In genomic region chr17:59853168-59853918, GRCh38 we compare ENCODE assay signal across 8 cellular contexts. TPM values are rescaled to one million over a fixed set of nuclear protein-coding genes. Genes with fewer than 3 reads are reported as not detected.
A peak's percentile ranks its signal among the peaks of the same experiment; 100 is the strongest.
DNase-seq lines count a peak whose midpoint lies in the region; ATAC-seq and TF ChIP-seq lines count a peak whose summit lies in the region.

No MANE protein-coding gene starts in this region.

- no peaks in the 10 kb centered on the region for H3K27me3 Mint-ChIP-seq in osteocyte (ENCODE audit: unreplicated experiment)

- H3K4me3 Mint-ChIP-seq in osteocyte (ENCODE audit: unreplicated experiment), result no peak overlapping the region

- H3K36me3 Mint-ChIP-seq in osteocyte (ENCODE audit: unreplicated experiment), result no peaks in the 10 kb centered on the region

- peak overlapping the region; percentile 91 for H3K27ac Mint-ChIP-seq in osteocyte (ENCODE audit: unreplicated experiment)

- peak; percentile 12 for DNase-seq in NCI-H345 (lab: John Stamatoyannopoulos, UW)
- DNase-seq in NCI-H345 treated with DMSO at 0.1 percent for 48 hours (lab: John Stamatoyannopoulos, UW; ENCODE audit: unreplicated experiment), result no peak
- peak; percentile 93 for DNase-seq in NCI-H2029 (lab: John Stamatoyannopoulos, UW)
- DNase-seq in activated CD4-positive, alpha-beta T cell treated with anti-CD3 and anti-CD28 coated beads, Interleukin-2, amount 50 U/mL, for 48 hours, result peak; percentile 58 to 69
- peak; percentile 87 for DNase-seq in osteocyte (ENCODE audit: extremely low spot score, unreplicated experiment)
- DNase-seq in epidermal melanocyte (ENCODE audit: insufficient read length, low spot score), result no peak
- DNase-seq in NCI-H1105 treated with DMSO at 0.1 percent for 48 hours (lab: John Stamatoyannopoulos, UW), result no peak

- H3K9me3 Mint-ChIP-seq in osteocyte (ENCODE audit: unreplicated experiment), result no peaks in the 10 kb centered on the region

- TF ChIP-seq CTCF in osteocyte (IDR thresholded peaks at IDR 0.05), result peak; percentile 64

- peaks cover 86% of the 10 kb centered on the region for H3K4me1 Mint-ChIP-seq in osteocyte (ENCODE audit: unreplicated experiment)

- ATAC-seq in esophagus mucosa, result peak; percentile 91

RNA-seq across cellular contexts. Expression of gene TUBD1, which starts 39.4 kb away (rescaled TPM):
- total RNA-seq in esophagus mucosa (12.5 TPM), osteocyte (6.9 and 7.9 TPM in 2 replicates)

RNA-seq across cellular contexts. Expression of gene RPS6KB1, which starts 39.6 kb away (rescaled TPM):
- total RNA-seq in esophagus mucosa (36.6 TPM), osteocyte (38.6 and 40.1 TPM in 2 replicates)

Comparison
In these comparisons a context has a peak if more than half of its experiments do, and no peak if none do; other contexts are left out.
1. DNase-seq: peak in NCI-H345 (single experiment), NCI-H2029 (single experiment), activated CD4-positive, alpha-beta T cell treated with anti-CD3 and anti-CD28 coated beads, Interleukin-2, amount 50 U/mL, for 48 hours (2 of 2) and osteocyte (single experiment); none in NCI-H345 treated with DMSO at 0.1 percent for 48 hours (single experiment), epidermal melanocyte (single experiment) and NCI-H1105 treated with DMSO at 0.1 percent for 48 hours (single experiment).